In genomic region chr1:62213075-62213914, GRCh38 we compare ENCODE assay signal across 15 cellular contexts. TPM values are rescaled to one million over a fixed set of nuclear protein-coding genes. Genes with fewer than 3 reads are reported as not detected.
DNase-seq lines count a peak whose midpoint lies in the region; ATAC-seq and TF ChIP-seq lines count a peak whose summit lies in the region.
"Had no signal": no experiment of that assay in that cellular context is flagged by ENCODE, and none has a peak within 500 bp of the region (broad histone marks: within the 10 kb centered on the region; RNA-seq: fewer than 3 reads in every experiment).

No MANE protein-coding gene starts in this region.

- peaks cover 23% of the 10 kb centered on the region for H4K20me1 ChIP-seq in GM23338 (replicated peaks; ENCODE audit: insufficient read depth)
- H4K20me1 ChIP-seq: BLaER1 had no signal

- TF ChIP-seq CTCF in GM23338 (conservative IDR thresholded peaks at IDR 0.05; ENCODE audit: low read depth in 2 of 2) (no peak), endodermal cell (conservative IDR thresholded peaks at IDR 0.05) (no peak), sigmoid colon (IDR thresholded peaks at IDR 0.05) (no peak), psoas muscle (IDR thresholded peaks at IDR 0.05) (no peak), osteocyte (IDR thresholded peaks at IDR 0.05) (no peak)

- peaks cover 61% of the 10 kb centered on the region for H3K36me3 ChIP-seq in GM23338 (ENCODE audit: insufficient read depth)
- H3K36me3 ChIP-seq in endodermal cell (ENCODE audit: control insufficient read depth, insufficient read depth, low read length), result peaks cover 43% of the 10 kb centered on the region
- no peaks in the 10 kb centered on the region for H3K36me3 ChIP-seq in sigmoid colon
- H3K36me3 ChIP-seq in psoas muscle (ENCODE audit: insufficient read depth in 1 of 2, low read depth in 1 of 2), result no peaks in the 10 kb centered on the region
- H3K36me3 ChIP-seq: BLaER1 had no signal

- H3K4me1 ChIP-seq in GM23338 (ENCODE audit: insufficient read depth), result peaks cover 6% of the 10 kb centered on the region; the same call in 1 of the 2 replicates
- H3K4me1 ChIP-seq in endodermal cell (ENCODE audit: control insufficient read depth, insufficient read depth, low read length), result no peaks in the 10 kb centered on the region
- no peaks in the 10 kb centered on the region for H3K4me1 ChIP-seq in sigmoid colon
- H3K4me1 ChIP-seq in psoas muscle, result no peaks in the 10 kb centered on the region

- H3K4me1 Mint-ChIP-seq in GM23338 (peaks cover 16% of the 10 kb centered on the region; the same call in 2 of the 3 replicates), endodermal cell (peaks cover 8% of the 10 kb centered on the region), osteocyte (ENCODE audit: unreplicated experiment) (no peaks in the 10 kb centered on the region)
- H3K4me1 Mint-ChIP-seq: CD8-positive, alpha-beta memory T cell had no signal

- peaks cover 46% of the 10 kb centered on the region for H3K79me2 ChIP-seq in GM23338 (replicated peaks; ENCODE audit: insufficient read depth)

- H3K27ac Mint-ChIP-seq in GM23338 (peak overlapping the region; percentile 62; the same call in 1 of the 2 replicates), endodermal cell (peak overlapping the region; percentile 13), osteocyte (ENCODE audit: unreplicated experiment) (no peak overlapping the region)
- H3K27ac Mint-ChIP-seq: CD8-positive, alpha-beta memory T cell had no signal

- peaks cover 92% of the 10 kb centered on the region for H3K36me3 Mint-ChIP-seq in GM23338 (ENCODE audit: low read depth)
- H3K36me3 Mint-ChIP-seq in endodermal cell (ENCODE audit: low read depth), result peaks cover 68% of the 10 kb centered on the region
- H3K36me3 Mint-ChIP-seq in osteocyte (ENCODE audit: unreplicated experiment), result peaks cover 1% of the 10 kb centered on the region

- peaks cover 35% of the 10 kb centered on the region for H3K9me3 ChIP-seq in endodermal cell (ENCODE audit: control insufficient read depth, low read length)
- H3K9me3 ChIP-seq in sigmoid colon, result peaks cover 0 to 10% (median 0%) of the 10 kb centered on the region in 4 donors
- no peaks in the 10 kb centered on the region for H3K9me3 ChIP-seq in psoas muscle

- peak; percentile 43 for DNase-seq in GM23338 (ENCODE audit: low spot score)
- DNase-seq in SW480 (ENCODE audit: low spot score), result peak; percentile 33
- DNase-seq in endodermal cell, result peak; percentile 66
- DNase-seq in sigmoid colon, result peak; percentile 22
- DNase-seq in psoas muscle, result no peak
- no peak for DNase-seq in osteocyte (ENCODE audit: extremely low spot score, unreplicated experiment)
- DNase-seq: 8988T; AML-193; CD8-positive, alpha-beta memory T cell; DMS53; GF-D8 had no signal

- H3K4me3 ChIP-seq in GM23338, result no peak overlapping the region
- H3K4me3 ChIP-seq in endodermal cell (ENCODE audit: low read length), result no peak overlapping the region
- no peak overlapping the region for H3K4me3 ChIP-seq in sigmoid colon
- H3K4me3 ChIP-seq in psoas muscle, result no peak overlapping the region
- H3K4me3 ChIP-seq: BLaER1 had no signal

- TF ChIP-seq POLR2A in sigmoid colon (IDR thresholded peaks at IDR 0.05), result no peak

- peaks cover 64% of the 10 kb centered on the region for H3F3A ChIP-seq in GM23338 (replicated peaks; ENCODE audit: low read depth)

- H2AFZ ChIP-seq in GM23338, result no peak overlapping the region

- no peaks in the 10 kb centered on the region for H3K27me3 ChIP-seq in GM23338 (ENCODE audit: insufficient read depth)
- H3K27me3 ChIP-seq in endodermal cell (ENCODE audit: control insufficient read depth, insufficient read depth, low read length, poor library complexity, severe bottlenecking), result no peaks in the 10 kb centered on the region
- H3K27me3 ChIP-seq in sigmoid colon, result no peaks in the 10 kb centered on the region
- H3K27me3 ChIP-seq in psoas muscle (ENCODE audit: insufficient read depth in 3 of 3, low read length in 2 of 3), result no peaks in the 10 kb centered on the region
- H3K27me3 ChIP-seq: BLaER1 had no signal

- H3K4me3 Mint-ChIP-seq in GM23338, result no peak overlapping the region
- no peak overlapping the region for H3K4me3 Mint-ChIP-seq in endodermal cell
- no peak overlapping the region for H3K4me3 Mint-ChIP-seq in osteocyte (ENCODE audit: unreplicated experiment)
- H3K4me3 Mint-ChIP-seq: CD8-positive, alpha-beta memory T cell; IgD-negative memory B cell had no signal

- H3K9ac ChIP-seq in endodermal cell (ENCODE audit: extremely low read depth, low read length, poor library complexity, severe bottlenecking), result no peak overlapping the region
- H3K9ac ChIP-seq: BLaER1 had no signal

- H3K27ac ChIP-seq in GM23338 (ENCODE audit: low read depth) (peak overlapping the region; percentile 75; the same call in 1 of the 2 replicates), endodermal cell (ENCODE audit: low read depth, low read length) (no peak overlapping the region), sigmoid colon (no peak overlapping the region), psoas muscle (no peak overlapping the region)
- H3K27ac ChIP-seq: BLaER1 had no signal

- no peak for TF ChIP-seq EP300 in sigmoid colon (IDR thresholded peaks at IDR 0.05)

- no peaks in the 10 kb centered on the region for H3K9me2 ChIP-seq in GM23338 (ENCODE audit: insufficient read depth)

- WGBS in endodermal cell (ENCODE audit: insufficient coverage in 1 of 2, insufficient read length in 1 of 2), 2 experiments, result 72 to 77% methylated on average over 4 to 6 of the region's 6 CpGs
- 85 to 91% methylated on average over 6 of the region's 6 CpGs for WGBS in sigmoid colon, 2 donors
- 62 to 85% (median 77%) methylated on average over 6 of the region's 6 CpGs for WGBS in psoas muscle, 3 donors

- ATAC-seq in GM23338, result peak; percentile 30
- no peak for ATAC-seq in psoas muscle
- no peak for ATAC-seq in HG03521 (IDR thresholded peaks at IDR 0.05; ENCODE audit: unreplicated experiment)
- ATAC-seq: HCT116 had no signal

- no peak overlapping the region for H3K4me2 ChIP-seq in GM23338
- H3K4me2 ChIP-seq: BLaER1 had no signal

- intact Hi-C loops in sigmoid colon (cut with DNase I) (no loop called here), psoas muscle (cut with DNase I) (no loop called here)

- H3K27me3 Mint-ChIP-seq in GM23338 (ENCODE audit: insufficient read depth, low read depth, poor library complexity) (peaks cover 50% of the 10 kb centered on the region), endodermal cell (ENCODE audit: insufficient read depth) (no peaks in the 10 kb centered on the region), osteocyte (ENCODE audit: unreplicated experiment) (no peaks in the 10 kb centered on the region)
- H3K27me3 Mint-ChIP-seq: IgD-negative memory B cell had no signal

- H3K9me3 Mint-ChIP-seq in GM23338 (peaks cover 50% of the 10 kb centered on the region), endodermal cell (peaks cover 28% of the 10 kb centered on the region), osteocyte (ENCODE audit: unreplicated experiment) (peaks cover 17% of the 10 kb centered on the region)

TF ChIP-seq in GM23338, 12 proteins besides CTCF, POLR2A, EP300 and RAD21 (continues in another document):
- TF ChIP-seq EZH2 (IDR thresholded peaks at IDR 0.05; ENCODE audit: low read depth, unreplicated experiment), result no peak
- no peak for TF ChIP-seq CREB1 (CRISPR knock-in tag; IDR thresholded peaks at IDR 0.05; ENCODE audit: low read depth)
- TF ChIP-seq POLR2AphosphoS5 (IDR thresholded peaks at IDR 0.05; ENCODE audit: low read depth), result peak; percentile 79
- no peak for TF ChIP-seq REST (IDR thresholded peaks at IDR 0.05; ENCODE audit: unreplicated experiment)

RNA-seq across cellular contexts. Expression of gene L1TD1, which starts 18.6 kb away (rescaled TPM):
- total RNA-seq in GM23338 (2014; rRNA removed; shearing (Covaris generic)), result 280 and 283 TPM in 2 replicates
- polyA plus RNA-seq in GM23338 (2016; fragmentation: Nextera tagmentation; extraction: Ambion mirVana) (509 and 628 TPM in 2 replicates), sigmoid colon (1 to 10 TPM; 1.8 to 8.0 (median 2.8) TPM), psoas muscle (under 1 TPM; 0.01 to 0.04 (median 0.04) TPM)
- total RNA-seq in endodermal cell (100 to 1,000 TPM in 1 of 2 donors, 10 to 100 TPM in 1; 66.7 to 200 TPM), sigmoid colon (under 1 TPM in 3 of 4 donors, not detected in 1; under 0.01 to 0.99 (median 0.27) TPM), psoas muscle (under 1 TPM in 1 of 4 donors, not detected in 3; 0.06 TPM), osteocyte (not detected in 2 replicates)
- polyA plus RNA-seq in endodermal cell (2013, experiment 1 of 2), result 29.5 TPM
- 26.1 TPM for polyA plus RNA-seq in endodermal cell (2013, experiment 2 of 2)
- total RNA-seq: CD8-positive, alpha-beta memory T cell had no signal
- polyA plus RNA-seq: CD8-positive, alpha-beta memory T cell had no signal

Comparison
In these comparisons a context has a peak if more than half of its experiments do, and no peak if none do; other contexts are left out.
1. DNase-seq: peak in GM23338 (single experiment), SW480 (single experiment), endodermal cell (single experiment) and sigmoid colon (single experiment); none in psoas muscle (0 of 2) and osteocyte (single experiment).
2. RNA of gene L1TD1, which starts 18.6 kb away (total RNA-seq): 280 to 283 TPM in GM23338 and 66.7 to 200 TPM in endodermal cell; under 0.01 to 0.99 TPM in sigmoid colon, 0.06 TPM in psoas muscle and not detected in osteocyte; every median in the first group is over 10 times any median in the second.